8 cellular contexts compared by ENCODE assay signal in genomic region chr19:52189745-52190678, GRCh38. TPM values are rescaled to one million over a fixed set of nuclear protein-coding genes. Genes with fewer than 3 reads are reported as not detected.
A peak's percentile ranks its signal among the peaks of the same experiment; 100 is the strongest.
DNase-seq lines count a peak whose midpoint lies in the region; ATAC-seq, FAIRE-seq and TF ChIP-seq lines count a peak whose summit lies in the region.

PPP2R1A (plus strand) TSS chr19:52190052; CDS start chr19:52190097, 45 bp downstream.

- H3K79me2 ChIP-seq in endothelial cell of umbilical vein (ENCODE audit: control insufficient read depth, insufficient read depth, low read length) = peaks cover 48% of the 10 kb centered on the region

- H3K14ac ChIP-seq in IMR-90 (replicated peaks; ENCODE audit: low read depth, low read length) = peak within 1 kb of the TSS; percentile 100

- peak; percentile 100 for FAIRE-seq in endothelial cell of umbilical vein (lab: Jason Lieb, UNC)

- H2AFZ ChIP-seq in IMR-90 (replicated peaks; ENCODE audit: low read length, poor library complexity) (peak within 1 kb of the TSS; percentile 100), endothelial cell of umbilical vein (ENCODE audit: low read depth, low read length) (peak within 1 kb of the TSS; percentile 94)

- DNase-seq in DMS 273 (lab: John Stamatoyannopoulos, UW; ENCODE audit: unreplicated experiment) = peak; percentile 100
- peak; percentile 100 for DNase-seq in IMR-90
- DNase-seq in OCI-M1 (lab: John Stamatoyannopoulos, UW) = peak; percentile 100
- peak; percentile 96 for DNase-seq in activated T-cell treated with anti-CD3 and anti-CD28 coated beads for 24 hours (ENCODE audit: low read depth)
- DNase-seq in endothelial cell of umbilical vein (ENCODE audit: low read depth, low spot score) = peak; percentile 100
- DNase-seq in midbrain (lab: John Stamatoyannopoulos, UW) = peak; percentile 100
- DNase-seq in stimulated activated CD8-positive, alpha-beta memory T cell treated with anti-CD3 and anti-CD28 coated beads, Interleukin-2, amount 100 ng/mL, for 1 hour (ENCODE audit: low read depth in 2 of 2) = peak; percentile 98

- H2BK5ac ChIP-seq in IMR-90 (ENCODE audit: low read depth, low read length, poor library complexity, severe bottlenecking) = peak within 1 kb of the TSS; percentile 98

- TF ChIP-seq RAD21 in IMR-90 (IDR thresholded peaks at IDR 0.05; ENCODE audit: low read length) = no peak

- H3K56ac ChIP-seq in IMR-90 (ENCODE audit: extremely low read depth, insufficient read depth, low read length) = peak within 1 kb of the TSS; percentile 98

- dilution Hi-C loops in IMR-90 (cut with HindIII; ENCODE audit: low sequenced_read_pairs, unreplicated experiment) = no loop called here
- dilution Hi-C loops in endothelial cell of umbilical vein (cut with MboI; ENCODE audit: extremely low pct_ligation_motif_present, low sequenced_read_pairs) = no loop called here

- peak within 1 kb of the TSS; percentile 96 for H2BK120ac ChIP-seq in IMR-90 (ENCODE audit: low read depth, low read length)

- H3K27ac ChIP-seq in IMR-90 (ENCODE audit: insufficient read depth, low read length) (peak within 1 kb of the TSS; percentile 98), endothelial cell of umbilical vein (ENCODE audit: insufficient read depth, low read depth, low read length) (peak within 1 kb of the TSS; percentile 97)

- no peaks in the 10 kb centered on the region for H3K9me1 ChIP-seq in IMR-90 (ENCODE audit: insufficient read depth, low read length)
- no peaks in the 10 kb centered on the region for H3K9me1 ChIP-seq in endothelial cell of umbilical vein (replicated peaks; ENCODE audit: control insufficient read depth, extremely low read depth, insufficient read depth, low read length)

- 1% methylated on average over 35 of the region's 81 CpGs; no CpG with 5 or more reads in 1 of the 2 experiments for WGBS in IMR-90 (ENCODE audit: extremely low coverage in 2 of 2, insufficient read length in 1 of 2), 2 experiments

- peak within 1 kb of the TSS; percentile 77 to 100 for H4K8ac ChIP-seq in IMR-90 (ENCODE audit: low read depth in 2 of 2, low read length in 2 of 2)

- H2AK9ac ChIP-seq in IMR-90 (replicated peaks; ENCODE audit: low read depth, low read length, poor library complexity) = peak within 1 kb of the TSS; percentile 100

- peak within 1 kb of the TSS; percentile 97 for H4K91ac ChIP-seq in IMR-90 (ENCODE audit: insufficient read depth, low read depth, low read length)

- H3K36me3 ChIP-seq in IMR-90 (ENCODE audit: control insufficient read depth, insufficient read depth, low read length) (peaks cover 14% of the 10 kb centered on the region), endothelial cell of umbilical vein (ENCODE audit: control insufficient read depth in 2 of 2, extremely low read depth in 1 of 2, insufficient read depth in 2 of 2, low read length in 2 of 2) (peaks cover 1 to 2% of the 10 kb centered on the region in 2 experiments)

- H4K20me1 ChIP-seq in IMR-90 (ENCODE audit: insufficient read depth, low read length) (peaks cover 20% of the 10 kb centered on the region), endothelial cell of umbilical vein (replicated peaks; ENCODE audit: control insufficient read depth, extremely low read depth, insufficient read depth, low read length) (no peaks in the 10 kb centered on the region)

- peak within 1 kb of the TSS; percentile 97 for H4K5ac ChIP-seq in IMR-90 (ENCODE audit: low read depth, low read length)

- peak within 1 kb of the TSS; percentile 99 for H3K4ac ChIP-seq in IMR-90 (ENCODE audit: low read depth, low read length)

- H3K4me1 ChIP-seq in IMR-90 (ENCODE audit: control insufficient read depth, insufficient read depth, low read length) (peaks cover 8% of the 10 kb centered on the region; the same call in 1 of the 2 replicates), endothelial cell of umbilical vein (ENCODE audit: control insufficient read depth, extremely low read depth, insufficient read depth, low read length) (peaks cover 16% of the 10 kb centered on the region)

- H3K27me3 ChIP-seq in IMR-90 (ENCODE audit: control insufficient read depth, insufficient read depth, low read length) (no peaks in the 10 kb centered on the region), endothelial cell of umbilical vein (ENCODE audit: control insufficient read depth in 2 of 2, insufficient read depth in 2 of 2, low read length in 2 of 2) (no peaks in the 10 kb centered on the region)

- H3K9me3 ChIP-seq in IMR-90 (ENCODE audit: control insufficient read depth, insufficient read depth, low read length) (no peaks in the 10 kb centered on the region), endothelial cell of umbilical vein (replicated peaks; ENCODE audit: control insufficient read depth, insufficient read depth, low read length) (no peaks in the 10 kb centered on the region)

- BruUV-seq in IMR-90 (replicated peaks; lab: Mats Ljungman, UMichigan) (no TSS peak), endothelial cell of umbilical vein (replicated peaks; lab: Mats Ljungman, UMichigan) (no TSS peak)

- peak within 1 kb of the TSS; percentile 99 for H3K23ac ChIP-seq in IMR-90 (ENCODE audit: low read depth, low read length)

- intact Hi-C loops in IMR-90 (cut with micrococcal nuclease) (loop anchor here (1.0 to 2.0 kb wide), 3 partner anchors 19 to 51 kb away; partner anchors contain the start of genes ZNF616 and ZNF836), endothelial cell of umbilical vein (cut with micrococcal nuclease) (loop anchor here (1.0 to 5.0 kb wide), 7 partner anchors 19 to 263 kb away; partner anchors contain the start of genes ZNF613, ZNF614, ZNF616 and ZNF836)

- TF ChIP-seq POLR2A in IMR-90 (IDR thresholded peaks at IDR 0.05; ENCODE audit: low read depth, low read length) (peak; percentile 90), endothelial cell of umbilical vein (IDR thresholded peaks at IDR 0.05; ENCODE audit: low read depth, low read length) (peak; percentile 61)

- in situ Hi-C loops in IMR-90 (cut with MboI; ENCODE audit: low sequenced_read_pairs) = no loop called here

- H3K4me2 ChIP-seq in IMR-90 (ENCODE audit: low read depth, low read length) (peak within 1 kb of the TSS; percentile 97), endothelial cell of umbilical vein (ENCODE audit: insufficient read depth, low read length) (peak within 1 kb of the TSS; percentile 92)

- H3K4me3 ChIP-seq in IMR-90 (ENCODE audit: insufficient read depth, low read depth, low read length) (peak within 1 kb of the TSS; percentile 80), endothelial cell of umbilical vein (replicated peaks in 1 of 3; ENCODE audit: insufficient read depth in 1 of 3, low read depth in 1 of 3, low read length in 3 of 3) (peak within 1 kb of the TSS; percentile 74 to 95 (median 95))

- H3K79me1 ChIP-seq in IMR-90 (ENCODE audit: low read depth in 1 of 2, low read length in 2 of 2) = peaks cover 0 to 36% of the 10 kb centered on the region in 2 experiments

- H3K18ac ChIP-seq in IMR-90 (ENCODE audit: low read depth, low read length) = peak within 1 kb of the TSS; percentile 92

- H2BK20ac ChIP-seq in IMR-90 (ENCODE audit: low read depth, low read length) = no peak within 1 kb of the TSS

- POLR2A ChIA-PET in IMR-90 (lab: Charles Lee; ENCODE audit: unreplicated experiment) (interaction anchor here (0.5 to 0.6 kb wide), 3 partner anchors 9 to 527 kb away, joined by 3 to 4 read pairs (median 3); no protein-coding TSS in a partner anchor), endothelial cell of umbilical vein (lab: Charles Lee) (interaction anchor here (0.5 to 1.3 kb wide), 9 partner anchors 9 to 1834 kb away, joined by 3 to 20 read pairs (median 3); partner anchors contain the start of genes ZNF614 and ZNF836)

- peak within 1 kb of the TSS; percentile 97 for H3K9ac ChIP-seq in IMR-90 (ENCODE audit: low read depth, low read length)
- peak within 1 kb of the TSS; percentile 99 for H3K9ac ChIP-seq in endothelial cell of umbilical vein (replicated peaks; ENCODE audit: extremely low read depth, insufficient read depth, low read length)

- peak within 1 kb of the TSS; percentile 95 for H2AK5ac ChIP-seq in IMR-90 (ENCODE audit: low read depth, low read length)

- TF ChIP-seq CTCF in IMR-90 (conservative IDR thresholded peaks at IDR 0.05; ENCODE audit: low read depth, low read length) = no peak
- TF ChIP-seq CTCF in endothelial cell of umbilical vein (IDR thresholded peaks at IDR 0.05; ENCODE audit: extremely low read depth in 1 of 2, insufficient read depth in 1 of 2, low read depth in 1 of 2, low read length in 2 of 2) = no peak

- CTCF ChIA-PET in IMR-90 (lab: Yijun Ruan, JAX) (no interaction called here), endothelial cell of umbilical vein (lab: Charles Lee) (interaction anchor here (0.6 to 1.9 kb wide), 7 partner anchors 12 to 195 kb away, joined by 3 to 20 read pairs (median 3); partner anchors contain the start of gene ZNF616)

- ATAC-seq in GM21528 (IDR thresholded peaks at IDR 0.05; ENCODE audit: low FRiP score, unreplicated experiment) (peak; percentile 92), IMR-90 (ENCODE audit: low read depth) (peak; percentile 89)

- H2BK15ac ChIP-seq in IMR-90 (ENCODE audit: low read depth, low read length) = peak within 1 kb of the TSS; percentile 82; the same call in 1 of the 3 replicates

TF ChIP-seq in IMR-90, 13 proteins besides CTCF, POLR2A, EP300 and RAD21 (continues in another document):
- 0 out of 2 replicates have a peak, but pooled peaks have one; percentile 22 for TF ChIP-seq CHD1 (IDR thresholded peaks at IDR 0.05; ENCODE audit: low read depth, low read length)
- no peak for TF ChIP-seq SMC3 (IDR thresholded peaks at IDR 0.05; ENCODE audit: low read depth, low read length)

TF ChIP-seq in endothelial cell of umbilical vein, 7 proteins besides CTCF, POLR2A, EP300 and RAD21:
- TF ChIP-seq GATA2 (IDR thresholded peaks at IDR 0.05; ENCODE audit: insufficient read depth, insufficient read length, low read depth, low read length) (no peak), POLR2AphosphoS5 (IDR thresholded peaks at IDR 0.05; ENCODE audit: insufficient read depth, low read depth, low read length) (peak; percentile 64)

RNA-seq across cellular contexts. Expression of gene PPP2R1A, which starts in this region (rescaled TPM):
- total RNA-seq in IMR-90 (2012; rRNA removed) (137 and 173 TPM in 2 replicates), endothelial cell of umbilical vein (253 and 257 TPM in 2 replicates)
- polyA plus RNA-seq in IMR-90 (2012; rRNA removed) (250 and 292 TPM in 2 replicates), endothelial cell of umbilical vein (216 and 221 TPM in 2 replicates)
- 251 and 446 TPM in 2 replicates for polyA plus RNA-seq in IMR-90 (2012; cell fraction: cytosol; rRNA removed)
- 89.3 and 214 TPM in 2 replicates for polyA plus RNA-seq in IMR-90 (2012; cell fraction: nucleus; rRNA removed; ENCODE audit: low replicate concordance)
- 176 and 186 TPM in 2 replicates for polyA plus RNA-seq in endothelial cell of umbilical vein (2011; cell fraction: cytosol; rRNA removed)
- polyA plus RNA-seq in endothelial cell of umbilical vein (2011; cell fraction: nucleus; rRNA removed) = 113 and 119 TPM in 2 replicates
- polyA plus RNA-seq in endothelial cell of umbilical vein (2012) = 282 and 342 TPM in 2 replicates
- polyA minus RNA-seq in endothelial cell of umbilical vein = 287 and 298 TPM in 2 replicates
- 151 TPM for polyA minus RNA-seq in endothelial cell of umbilical vein (2011; cell fraction: cytosol; rRNA and poly(A)+ RNA removed)
- polyA minus RNA-seq in endothelial cell of umbilical vein (2011; cell fraction: nucleus; rRNA and poly(A)+ RNA removed) = 127 and 136 TPM in 2 replicates

Comparison
In these comparisons a context has a peak if more than half of its experiments do, and no peak if none do; other contexts are left out.
1. Peak in every context shown above with its lines: DNase-seq, ATAC-seq, H3K4me3 ChIP-seq and H3K27ac ChIP-seq.